ENCODE assay signal across 26 cellular contexts in genomic region chr17:29093090-29093871, GRCh38. TPM values are rescaled to one million over a fixed set of nuclear protein-coding genes. Genes with fewer than 3 reads are reported as not detected.
"Had no signal": no experiment of that assay in that cellular context is flagged by ENCODE, and none has a peak within 500 bp of the region (broad histone marks: within the 10 kb centered on the region; RNA-seq: fewer than 3 reads in every experiment).

No MANE protein-coding gene starts in this region.

- H3K4me1 ChIP-seq: esophagus muscularis mucosa, foreskin keratinocyte, gastroesophageal sphincter, left lung, tibial nerve, upper lobe of left lung had no signal

- H3K9me3 ChIP-seq: esophagus muscularis mucosa, gastroesophageal sphincter, heart right ventricle, left lung, mucosa of descending colon, ovary, thoracic aorta, tibial nerve, upper lobe of left lung had no signal

- H3K27me3 ChIP-seq: esophagus muscularis mucosa, foreskin keratinocyte, gastroesophageal sphincter, heart right ventricle, left lung, ovary, tibial nerve, upper lobe of left lung had no signal

- ATAC-seq: foreskin keratinocyte; gastroesophageal sphincter; left cardiac atrium; left lung; mucosa of descending colon; sciatic nerve; stimulated activated memory B cell treated with anti-CD40 and anti-IgM and Interleukin-4, amounts not matched to agents 10 μg/mL and 1 μg/mL and 100 μg/mL, for 72 hours had no signal

- H3K4me3 ChIP-seq: coronary artery, esophagus muscularis mucosa, gastroesophageal sphincter, heart right ventricle, left lung, mucosa of descending colon, ovary, thoracic aorta, tibial nerve, upper lobe of left lung had no signal

- H3K27me3 Mint-ChIP-seq: naive B cell; stimulated activated memory B cell treated with anti-CD40 and anti-IgM and Interleukin-4, amounts not matched to agents 10 μg/mL and 1 μg/mL and 100 μg/mL, for 72 hours; stimulated activated naive CD8-positive, alpha-beta T cell treated with anti-CD3 and anti-CD28 coated beads, Interleukin-15, Interleukin-2, amounts not matched to agents 100 ng/mL and 50 ng/mL, for 24 hours had no signal

- DNase-seq: dermis blood vessel endothelial cell; effector memory CD4-positive, alpha-beta T cell; foreskin keratinocyte; heart right ventricle; hippocampal formation; left cardiac atrium; mesenchymal stem cell; mucosa of descending colon; naive B cell; occipital lobe; ovary; retina; stimulated activated CD4-positive, alpha-beta T cell treated with anti-CD3 and anti-CD28 coated beads, Interleukin-2, amount 100 ng/mL, for 24 hours; stimulated activated CD4-positive, alpha-beta T cell treated with anti-CD3 and anti-CD28 coated beads, Interleukin-4, amount 100 ng/mL, for 24 hours had no signal

- H3K4me1 Mint-ChIP-seq: mesothelial cell of epicardium; stimulated activated memory B cell treated with anti-CD40 and anti-IgM and Interleukin-4, amounts not matched to agents 10 μg/mL and 1 μg/mL and 100 μg/mL, for 72 hours had no signal

- H3K27ac Mint-ChIP-seq: mesothelial cell of epicardium; nephron; stimulated activated memory B cell treated with anti-CD40 and anti-IgM and Interleukin-4, amounts not matched to agents 10 μg/mL and 1 μg/mL and 100 μg/mL, for 72 hours; stimulated activated naive CD8-positive, alpha-beta T cell treated with anti-CD3 and anti-CD28 coated beads, Interleukin-15, Interleukin-2, amounts not matched to agents 100 ng/mL and 50 ng/mL, for 24 hours had no signal

- H3K4me3 Mint-ChIP-seq: mesothelial cell of epicardium; nephron; stimulated activated memory B cell treated with anti-CD40 and anti-IgM and Interleukin-4, amounts not matched to agents 10 μg/mL and 1 μg/mL and 100 μg/mL, for 72 hours; stimulated activated naive CD8-positive, alpha-beta T cell treated with anti-CD3 and anti-CD28 coated beads, Interleukin-15, Interleukin-2, amounts not matched to agents 100 ng/mL and 50 ng/mL, for 24 hours had no signal

- H3K27ac ChIP-seq: coronary artery, esophagus muscularis mucosa, foreskin keratinocyte, gastroesophageal sphincter, heart right ventricle, left lung, ovary, thoracic aorta, tibial nerve, upper lobe of left lung had no signal

- H3K36me3 ChIP-seq: ovary had no signal

- H3K9me3 Mint-ChIP-seq: mesothelial cell of epicardium; naive B cell; nephron; stimulated activated memory B cell treated with anti-CD40 and anti-IgM and Interleukin-4, amounts not matched to agents 10 μg/mL and 1 μg/mL and 100 μg/mL, for 72 hours; stimulated activated naive CD8-positive, alpha-beta T cell treated with anti-CD3 and anti-CD28 coated beads, Interleukin-15, Interleukin-2, amounts not matched to agents 100 ng/mL and 50 ng/mL, for 24 hours had no signal

RNA-seq across cellular contexts. Expression of gene PIPOX, which starts 50.3 kb away (rescaled TPM):
- polyA plus RNA-seq: foreskin keratinocyte had no signal
